Comparison of ENCODE assay signal across 1 cellular context in the genomic region with DNA sequence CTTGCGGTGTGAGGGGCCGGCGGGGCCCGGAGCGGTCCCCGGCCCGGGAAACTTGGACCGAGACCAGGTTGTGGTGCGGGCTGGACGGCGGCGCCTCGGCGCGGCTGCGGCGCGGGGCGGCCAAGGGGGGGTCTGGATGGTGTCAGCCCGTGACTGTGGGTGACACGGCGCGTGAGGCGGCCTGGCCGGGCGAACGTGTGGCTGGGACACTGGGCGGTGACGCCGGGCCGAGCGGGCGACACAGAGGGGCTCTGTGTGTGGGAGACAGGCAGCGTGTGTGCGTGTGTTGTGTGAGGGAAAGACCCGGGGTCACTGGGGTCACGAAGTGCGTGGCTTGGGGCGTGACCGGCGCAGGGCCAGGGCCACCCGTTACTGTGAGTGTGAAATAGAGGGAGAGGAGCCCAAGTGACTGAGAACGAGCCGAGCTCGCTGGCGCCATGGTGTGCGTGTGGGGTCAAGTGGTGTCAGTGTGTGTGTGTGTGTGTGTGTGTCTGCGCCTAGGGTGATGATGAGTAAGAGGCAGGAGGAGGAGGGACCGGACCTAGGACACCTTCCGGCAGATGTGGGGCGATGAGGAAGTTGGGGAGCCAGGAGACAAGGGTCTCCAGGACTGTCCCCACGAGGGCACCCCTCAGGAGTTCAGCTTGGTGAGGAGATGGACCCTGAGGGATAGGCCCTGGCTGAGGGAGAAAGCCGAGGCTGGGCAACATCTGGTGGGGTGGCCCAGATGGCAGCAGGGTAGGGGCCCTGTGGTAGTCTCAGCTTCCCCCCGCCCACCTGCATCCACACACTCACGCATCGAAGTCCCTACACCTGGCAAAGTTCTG.
A peak's percentile ranks its signal among the peaks of the same experiment; 100 is the strongest.
TF ChIP-seq lines count a peak whose summit lies in the region.

No MANE protein-coding gene starts in this region.

TF ChIP-seq in K562, 482 proteins besides CTCF, POLR2A, EP300 and RAD21 (continued from another document and continues in another):
- TF ChIP-seq, protein P1, sequence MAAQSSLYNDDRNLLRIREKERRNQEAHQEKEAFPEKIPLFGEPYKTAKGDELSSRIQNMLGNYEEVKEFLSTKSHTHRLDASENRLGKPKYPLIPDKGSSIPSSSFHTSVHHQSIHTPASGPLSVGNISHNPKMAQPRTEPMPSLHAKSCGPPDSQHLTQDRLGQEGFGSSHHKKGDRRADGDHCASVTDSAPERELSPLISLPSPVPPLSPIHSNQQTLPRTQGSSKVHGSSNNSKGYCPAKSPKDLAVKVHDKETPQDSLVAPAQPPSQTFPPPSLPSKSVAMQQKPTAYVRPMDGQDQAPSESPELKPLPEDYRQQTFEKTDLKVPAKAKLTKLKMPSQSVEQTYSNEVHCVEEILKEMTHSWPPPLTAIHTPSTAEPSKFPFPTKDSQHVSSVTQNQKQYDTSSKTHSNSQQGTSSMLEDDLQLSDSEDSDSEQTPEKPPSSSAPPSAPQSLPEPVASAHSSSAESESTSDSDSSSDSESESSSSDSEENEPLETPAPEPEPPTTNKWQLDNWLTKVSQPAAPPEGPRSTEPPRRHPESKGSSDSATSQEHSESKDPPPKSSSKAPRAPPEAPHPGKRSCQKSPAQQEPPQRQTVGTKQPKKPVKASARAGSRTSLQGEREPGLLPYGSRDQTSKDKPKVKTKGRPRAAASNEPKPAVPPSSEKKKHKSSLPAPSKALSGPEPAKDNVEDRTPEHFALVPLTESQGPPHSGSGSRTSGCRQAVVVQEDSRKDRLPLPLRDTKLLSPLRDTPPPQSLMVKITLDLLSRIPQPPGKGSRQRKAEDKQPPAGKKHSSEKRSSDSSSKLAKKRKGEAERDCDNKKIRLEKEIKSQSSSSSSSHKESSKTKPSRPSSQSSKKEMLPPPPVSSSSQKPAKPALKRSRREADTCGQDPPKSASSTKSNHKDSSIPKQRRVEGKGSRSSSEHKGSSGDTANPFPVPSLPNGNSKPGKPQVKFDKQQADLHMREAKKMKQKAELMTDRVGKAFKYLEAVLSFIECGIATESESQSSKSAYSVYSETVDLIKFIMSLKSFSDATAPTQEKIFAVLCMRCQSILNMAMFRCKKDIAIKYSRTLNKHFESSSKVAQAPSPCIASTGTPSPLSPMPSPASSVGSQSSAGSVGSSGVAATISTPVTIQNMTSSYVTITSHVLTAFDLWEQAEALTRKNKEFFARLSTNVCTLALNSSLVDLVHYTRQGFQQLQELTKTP (IDR thresholded peaks at IDR 0.05; ENCODE audit: low read depth in 1 of 2, partially characterized antibody in 2 of 2), result peak in 1 of 2 experiments; percentile 42
- TF ChIP-seq FOXJ3 (CRISPR knock-in tag; IDR thresholded peaks at IDR 0.05) (no peak), ZNF76 (CRISPR knock-in tag; IDR thresholded peaks at IDR 0.05; ENCODE audit: borderline replicate concordance) (no peak), FOXP1 (CRISPR knock-in tag; IDR thresholded peaks at IDR 0.05) (no peak), DIDO1 (tag; IDR thresholded peaks at IDR 0.05; ENCODE audit: low read depth) (peak; percentile 40; the same call in 1 of the 2 replicates), ZC3H11A (IDR thresholded peaks at IDR 0.05; ENCODE audit: low read depth, low read length) (no peak), FOXK1 (CRISPR knock-in tag; IDR thresholded peaks at IDR 0.05; ENCODE audit: borderline replicate concordance) (peak; percentile 81; the same call in 1 of the 2 replicates), IRF2 (CRISPR knock-in tag; IDR thresholded peaks at IDR 0.05) (no peak), MAZ (CRISPR knock-in tag; conservative IDR thresholded peaks at IDR 0.05 in 1 of 2, IDR thresholded peaks at IDR 0.05 in 1 of 2) (peak in 1 of 2 experiments; percentile 17; a peak in 1 of 4 replicates), RAD51 (IDR thresholded peaks at IDR 0.05; ENCODE audit: borderline replicate concordance, low read depth) (no peak), ZNF134 (CRISPR knock-in tag; conservative IDR thresholded peaks at IDR 0.05) (no peak), SOX6 (IDR thresholded peaks at IDR 0.05) (0 out of 2 replicates have a peak, but pooled peaks have one; percentile 23), IRF9 (tag; IDR thresholded peaks at IDR 0.05) (no peak), NR1H2 (CRISPR knock-in tag; IDR thresholded peaks at IDR 0.05) (no peak), SREBF1 (IDR thresholded peaks at IDR 0.05; ENCODE audit: borderline replicate concordance, low read depth, low read length) (no peak), ZNF174 (CRISPR knock-in tag; IDR thresholded peaks at IDR 0.05) (no peak), GATAD2B (IDR thresholded peaks at IDR 0.05; ENCODE audit: borderline replicate concordance) (no peak), ADNP (tag; IDR thresholded peaks at IDR 0.05) (no peak), ZNF232 (CRISPR knock-in tag; IDR thresholded peaks at IDR 0.05) (peak; percentile 51; the same call in 1 of the 2 replicates), PCBP1 (IDR thresholded peaks at IDR 0.05; ENCODE audit: low read depth, low read length, poor library complexity, severe bottlenecking) (peak; percentile 82), ZNF764 (CRISPR knock-in tag; IDR thresholded peaks at IDR 0.05; ENCODE audit: low read depth) (no peak), PHF20 (IDR thresholded peaks at IDR 0.05; ENCODE audit: partially characterized antibody) (peak; percentile 62), SMAD2 (IDR thresholded peaks at IDR 0.05; ENCODE audit: low read depth, low read length) (no peak), NCOA4 (IDR thresholded peaks at IDR 0.05; ENCODE audit: partially characterized antibody) (no peak)
- TF ChIP-seq, protein P2, sequence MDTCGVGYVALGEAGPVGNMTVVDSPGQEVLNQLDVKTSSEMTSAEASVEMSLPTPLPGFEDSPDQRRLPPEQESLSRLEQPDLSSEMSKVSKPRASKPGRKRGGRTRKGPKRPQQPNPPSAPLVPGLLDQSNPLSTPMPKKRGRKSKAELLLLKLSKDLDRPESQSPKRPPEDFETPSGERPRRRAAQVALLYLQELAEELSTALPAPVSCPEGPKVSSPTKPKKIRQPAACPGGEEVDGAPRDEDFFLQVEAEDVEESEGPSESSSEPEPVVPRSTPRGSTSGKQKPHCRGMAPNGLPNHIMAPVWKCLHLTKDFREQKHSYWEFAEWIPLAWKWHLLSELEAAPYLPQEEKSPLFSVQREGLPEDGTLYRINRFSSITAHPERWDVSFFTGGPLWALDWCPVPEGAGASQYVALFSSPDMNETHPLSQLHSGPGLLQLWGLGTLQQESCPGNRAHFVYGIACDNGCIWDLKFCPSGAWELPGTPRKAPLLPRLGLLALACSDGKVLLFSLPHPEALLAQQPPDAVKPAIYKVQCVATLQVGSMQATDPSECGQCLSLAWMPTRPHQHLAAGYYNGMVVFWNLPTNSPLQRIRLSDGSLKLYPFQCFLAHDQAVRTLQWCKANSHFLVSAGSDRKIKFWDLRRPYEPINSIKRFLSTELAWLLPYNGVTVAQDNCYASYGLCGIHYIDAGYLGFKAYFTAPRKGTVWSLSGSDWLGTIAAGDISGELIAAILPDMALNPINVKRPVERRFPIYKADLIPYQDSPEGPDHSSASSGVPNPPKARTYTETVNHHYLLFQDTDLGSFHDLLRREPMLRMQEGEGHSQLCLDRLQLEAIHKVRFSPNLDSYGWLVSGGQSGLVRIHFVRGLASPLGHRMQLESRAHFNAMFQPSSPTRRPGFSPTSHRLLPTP (IDR thresholded peaks at IDR 0.05; ENCODE audit: borderline replicate concordance, extremely low read depth, insufficient read length), result no peak
- TF ChIP-seq, protein P3, sequence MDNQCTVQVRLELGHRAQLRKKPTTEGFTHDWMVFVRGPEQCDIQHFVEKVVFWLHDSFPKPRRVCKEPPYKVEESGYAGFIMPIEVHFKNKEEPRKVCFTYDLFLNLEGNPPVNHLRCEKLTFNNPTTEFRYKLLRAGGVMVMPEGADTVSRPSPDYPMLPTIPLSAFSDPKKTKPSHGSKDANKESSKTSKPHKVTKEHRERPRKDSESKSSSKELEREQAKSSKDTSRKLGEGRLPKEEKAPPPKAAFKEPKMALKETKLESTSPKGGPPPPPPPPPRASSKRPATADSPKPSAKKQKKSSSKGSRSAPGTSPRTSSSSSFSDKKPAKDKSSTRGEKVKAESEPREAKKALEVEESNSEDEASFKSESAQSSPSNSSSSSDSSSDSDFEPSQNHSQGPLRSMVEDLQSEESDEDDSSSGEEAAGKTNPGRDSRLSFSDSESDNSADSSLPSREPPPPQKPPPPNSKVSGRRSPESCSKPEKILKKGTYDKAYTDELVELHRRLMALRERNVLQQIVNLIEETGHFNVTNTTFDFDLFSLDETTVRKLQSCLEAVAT (IDR thresholded peaks at IDR 0.05), result peak; percentile 65 to 90; a peak in 3 of 4 replicates
- TF ChIP-seq, protein P4, sequence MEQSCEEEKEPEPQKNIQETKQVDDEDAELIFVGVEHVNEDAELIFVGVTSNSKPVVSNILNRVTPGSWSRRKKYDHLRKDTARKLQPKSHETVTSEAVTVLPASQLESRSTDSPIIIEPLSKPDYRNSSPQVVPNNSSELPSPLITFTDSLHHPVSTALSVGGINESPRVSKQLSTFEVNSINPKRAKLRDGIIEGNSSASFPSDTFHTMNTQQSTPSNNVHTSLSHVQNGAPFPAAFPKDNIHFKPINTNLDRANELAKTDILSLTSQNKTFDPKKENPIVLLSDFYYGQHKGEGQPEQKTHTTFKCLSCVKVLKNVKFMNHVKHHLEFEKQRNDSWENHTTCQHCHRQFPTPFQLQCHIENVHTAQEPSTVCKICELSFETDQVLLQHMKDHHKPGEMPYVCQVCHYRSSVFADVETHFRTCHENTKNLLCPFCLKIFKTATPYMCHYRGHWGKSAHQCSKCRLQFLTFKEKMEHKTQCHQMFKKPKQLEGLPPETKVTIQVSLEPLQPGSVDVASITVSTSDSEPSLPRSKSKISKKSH (CRISPR knock-in tag; IDR thresholded peaks at IDR 0.05), result no peak
- TF ChIP-seq, protein P5, sequence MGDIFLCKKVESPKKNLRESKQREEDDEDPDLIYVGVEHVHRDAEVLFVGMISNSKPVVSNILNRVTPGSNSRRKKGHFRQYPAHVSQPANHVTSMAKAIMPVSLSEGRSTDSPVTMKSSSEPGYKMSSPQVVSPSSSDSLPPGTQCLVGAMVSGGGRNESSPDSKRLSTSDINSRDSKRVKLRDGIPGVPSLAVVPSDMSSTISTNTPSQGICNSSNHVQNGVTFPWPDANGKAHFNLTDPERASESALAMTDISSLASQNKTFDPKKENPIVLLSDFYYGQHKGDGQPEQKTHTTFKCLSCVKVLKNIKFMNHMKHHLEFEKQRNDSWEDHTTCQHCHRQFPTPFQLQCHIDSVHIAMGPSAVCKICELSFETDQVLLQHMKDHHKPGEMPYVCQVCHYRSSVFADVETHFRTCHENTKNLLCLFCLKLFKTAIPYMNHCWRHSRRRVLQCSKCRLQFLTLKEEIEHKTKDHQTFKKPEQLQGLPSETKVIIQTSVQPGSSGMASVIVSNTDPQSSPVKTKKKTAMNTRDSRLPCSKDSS (IDR thresholded peaks at IDR 0.05; ENCODE audit: low read depth, partially characterized antibody), result no peak
